In the genomic region with DNA sequence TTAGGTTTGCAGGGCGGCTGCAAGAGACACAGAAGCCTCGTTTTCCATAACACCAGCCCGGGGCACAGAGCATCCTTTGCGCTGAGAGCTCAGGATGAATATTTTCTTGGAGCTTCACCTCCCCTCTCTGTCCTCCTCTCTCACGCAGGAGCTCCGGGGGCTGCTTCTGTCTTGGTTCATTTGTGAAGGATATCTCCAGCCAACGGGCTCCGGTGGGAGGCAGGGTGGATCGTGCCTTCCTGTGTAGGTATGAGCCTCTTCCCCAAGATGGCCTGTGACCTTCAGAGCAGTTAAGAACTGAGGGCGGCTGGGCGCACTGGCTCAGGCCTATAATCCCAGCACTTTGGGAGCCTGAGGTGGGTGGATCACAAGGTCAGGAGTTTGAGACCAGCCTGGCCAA, we compare ENCODE assay signal across 5 cellular contexts.
"Had no signal": no experiment of that assay in that cellular context is flagged by ENCODE, and none has a peak within 500 bp of the region (broad histone marks: within the 10 kb centered on the region; RNA-seq: fewer than 3 reads in every experiment).

No MANE protein-coding gene starts in this region.

- ATAC-seq: GM23338 had no signal

- H3K4me3 ChIP-seq: GM23338 had no signal

- H3K27ac ChIP-seq: HL-60 had no signal

- H3K4me2 ChIP-seq: GM23338 had no signal

- H3K36me3 Mint-ChIP-seq: IgD-negative memory B cell had no signal

- H3K4me1 Mint-ChIP-seq: GM23338, H9 had no signal

- H2AFZ ChIP-seq: GM23338 had no signal

- H3K27ac Mint-ChIP-seq: GM23338, H9, IgD-negative memory B cell had no signal

- DNase-seq: H9, HCEC 1CT had no signal

- H3K4me3 Mint-ChIP-seq: GM23338, H9 had no signal
